In the genomic region with DNA sequence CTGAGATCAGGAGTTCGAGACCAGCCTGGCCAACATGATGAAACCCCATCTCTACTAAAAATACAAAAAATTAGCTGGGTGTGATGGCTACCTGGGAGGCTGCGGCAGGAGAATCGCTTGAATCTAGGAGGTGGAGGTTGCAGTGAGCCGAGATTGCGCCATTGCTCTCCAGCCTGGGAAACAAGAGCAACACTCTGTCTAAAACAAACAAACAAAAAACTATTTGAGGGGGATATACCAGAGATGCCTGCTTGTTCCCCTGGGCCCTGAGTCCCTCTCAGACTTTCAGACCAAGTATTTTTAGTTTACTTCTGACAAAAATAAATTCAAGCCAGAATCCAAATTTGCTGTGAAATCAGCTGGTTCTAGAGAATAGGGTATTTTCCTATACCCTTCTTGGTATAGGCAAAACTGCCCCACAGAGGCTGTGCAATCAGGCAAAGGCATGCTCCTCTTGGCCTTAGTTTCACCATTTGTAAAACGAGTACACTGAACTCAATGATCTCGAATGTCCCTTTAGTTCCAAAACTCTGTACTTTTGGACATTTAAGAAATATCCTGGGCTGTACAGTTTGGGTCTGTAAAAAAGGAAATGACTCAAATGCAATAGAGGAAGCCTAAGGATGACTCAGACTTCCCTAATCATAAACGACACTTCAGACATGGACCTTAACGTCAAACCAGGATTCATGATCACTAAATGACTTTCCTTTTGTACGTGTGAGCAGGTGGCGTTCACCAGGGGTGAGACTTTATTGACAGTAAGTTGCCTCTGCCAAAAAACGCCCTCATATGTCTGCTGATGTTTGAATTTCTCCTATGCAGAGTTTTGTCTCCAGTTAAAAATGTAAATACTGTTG, we compare ENCODE assay signal across 1 cellular context.
TF ChIP-seq lines count a peak whose summit lies in the region.

No MANE protein-coding gene starts in this region.

TF ChIP-seq in A549, 52 proteins besides CTCF, POLR2A, EP300 and RAD21 (continued from another document):
- TF ChIP-seq, protein P1, sequence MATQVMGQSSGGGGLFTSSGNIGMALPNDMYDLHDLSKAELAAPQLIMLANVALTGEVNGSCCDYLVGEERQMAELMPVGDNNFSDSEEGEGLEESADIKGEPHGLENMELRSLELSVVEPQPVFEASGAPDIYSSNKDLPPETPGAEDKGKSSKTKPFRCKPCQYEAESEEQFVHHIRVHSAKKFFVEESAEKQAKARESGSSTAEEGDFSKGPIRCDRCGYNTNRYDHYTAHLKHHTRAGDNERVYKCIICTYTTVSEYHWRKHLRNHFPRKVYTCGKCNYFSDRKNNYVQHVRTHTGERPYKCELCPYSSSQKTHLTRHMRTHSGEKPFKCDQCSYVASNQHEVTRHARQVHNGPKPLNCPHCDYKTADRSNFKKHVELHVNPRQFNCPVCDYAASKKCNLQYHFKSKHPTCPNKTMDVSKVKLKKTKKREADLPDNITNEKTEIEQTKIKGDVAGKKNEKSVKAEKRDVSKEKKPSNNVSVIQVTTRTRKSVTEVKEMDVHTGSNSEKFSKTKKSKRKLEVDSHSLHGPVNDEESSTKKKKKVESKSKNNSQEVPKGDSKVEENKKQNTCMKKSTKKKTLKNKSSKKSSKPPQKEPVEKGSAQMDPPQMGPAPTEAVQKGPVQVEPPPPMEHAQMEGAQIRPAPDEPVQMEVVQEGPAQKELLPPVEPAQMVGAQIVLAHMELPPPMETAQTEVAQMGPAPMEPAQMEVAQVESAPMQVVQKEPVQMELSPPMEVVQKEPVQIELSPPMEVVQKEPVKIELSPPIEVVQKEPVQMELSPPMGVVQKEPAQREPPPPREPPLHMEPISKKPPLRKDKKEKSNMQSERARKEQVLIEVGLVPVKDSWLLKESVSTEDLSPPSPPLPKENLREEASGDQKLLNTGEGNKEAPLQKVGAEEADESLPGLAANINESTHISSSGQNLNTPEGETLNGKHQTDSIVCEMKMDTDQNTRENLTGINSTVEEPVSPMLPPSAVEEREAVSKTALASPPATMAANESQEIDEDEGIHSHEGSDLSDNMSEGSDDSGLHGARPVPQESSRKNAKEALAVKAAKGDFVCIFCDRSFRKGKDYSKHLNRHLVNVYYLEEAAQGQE (IDR thresholded peaks at IDR 0.05) = no peak
- TF ChIP-seq, protein P2, sequence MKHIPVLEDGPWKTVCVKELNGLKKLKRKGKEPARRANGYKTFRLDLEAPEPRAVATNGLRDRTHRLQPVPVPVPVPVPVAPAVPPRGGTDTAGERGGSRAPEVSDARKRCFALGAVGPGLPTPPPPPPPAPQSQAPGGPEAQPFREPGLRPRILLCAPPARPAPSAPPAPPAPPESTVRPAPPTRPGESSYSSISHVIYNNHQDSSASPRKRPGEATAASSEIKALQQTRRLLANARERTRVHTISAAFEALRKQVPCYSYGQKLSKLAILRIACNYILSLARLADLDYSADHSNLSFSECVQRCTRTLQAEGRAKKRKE (CRISPR knock-in tag; IDR thresholded peaks at IDR 0.05; ENCODE audit: low read depth) = peak; percentile 64; the same call in 1 of the 2 replicates
- TF ChIP-seq CEBPB (IDR thresholded peaks at IDR 0.05) (peak; percentile 61 to 89; a peak in 3 of 4 replicates), ESRRA (IDR thresholded peaks at IDR 0.05; ENCODE audit: borderline replicate concordance, low read length) (no peak), GATA3 (IDR thresholded peaks at IDR 0.05; ENCODE audit: borderline replicate concordance) (no peak), JUNB (IDR thresholded peaks at IDR 0.05) (peak; percentile 84), ZFP36 (IDR thresholded peaks at IDR 0.05; ENCODE audit: borderline replicate concordance, partially characterized antibody) (no peak), RFX5 (IDR thresholded peaks at IDR 0.05) (no peak), ZSCAN20 (CRISPR knock-in tag; IDR thresholded peaks at IDR 0.05) (no peak), FOXS1 (CRISPR knock-in tag; IDR thresholded peaks at IDR 0.05) (peak; percentile 50; the same call in 1 of the 2 replicates), HOXB13 (CRISPR knock-in tag; IDR thresholded peaks at IDR 0.05; ENCODE audit: low read depth) (peak; percentile 66; the same call in 1 of the 2 replicates), ZNF302 (CRISPR knock-in tag; IDR thresholded peaks at IDR 0.05) (no peak), EHF (CRISPR knock-in tag; IDR thresholded peaks at IDR 0.05) (no peak), SMC3 (IDR thresholded peaks at IDR 0.05) (peak; percentile 25)
- TF ChIP-seq, protein P3, sequence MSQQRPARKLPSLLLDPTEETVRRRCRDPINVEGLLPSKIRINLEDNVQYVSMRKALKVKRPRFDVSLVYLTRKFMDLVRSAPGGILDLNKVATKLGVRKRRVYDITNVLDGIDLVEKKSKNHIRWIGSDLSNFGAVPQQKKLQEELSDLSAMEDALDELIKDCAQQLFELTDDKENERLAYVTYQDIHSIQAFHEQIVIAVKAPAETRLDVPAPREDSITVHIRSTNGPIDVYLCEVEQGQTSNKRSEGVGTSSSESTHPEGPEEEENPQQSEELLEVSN (IDR thresholded peaks at IDR 0.05; ENCODE audit: borderline replicate concordance, low read depth) = no peak
